8 cellular contexts compared by ENCODE assay signal in genomic region chr14:95320076-95320895, GRCh38. TPM values are rescaled to one million over a fixed set of nuclear protein-coding genes. Genes with fewer than 3 reads are reported as not detected.
DNase-seq lines count a peak whose midpoint lies in the region; ATAC-seq, FAIRE-seq and TF ChIP-seq lines count a peak whose summit lies in the region.

No MANE protein-coding gene starts in this region.

- H3K4me3 ChIP-seq in AG09309 (ENCODE audit: control insufficient read depth, low read depth, low read length) (peak overlapping the region; percentile 18; the same call in 1 of the 2 replicates), H7 (ENCODE audit: insufficient read depth, low read depth, low read length) (peak overlapping the region; percentile 43), astrocyte of the cerebellum (ENCODE audit: low read depth, low read length) (peak overlapping the region; percentile 41), right lobe of liver (peak overlapping the region in 2 of 3 donors; percentile 43 to 45), uterus (peak overlapping the region; percentile 27 to 60)

- in situ Hi-C loops in astrocyte of the cerebellum (cut with HindIII; ENCODE audit: low sequenced_read_pairs): no loop called here

- WGBS in right lobe of liver (ENCODE audit: insufficient coverage, low coverage, low lambda C conversion rate, missing lambda C conversion rate): 32% methylated on average over 11 of the region's 32 CpGs

- TF ChIP-seq POLR2A in right lobe of liver (IDR thresholded peaks at IDR 0.05) (no peak), uterus (IDR thresholded peaks at IDR 0.05) (no peak)

- H3K4me1 ChIP-seq in right lobe of liver (peaks cover 0 to 27% (median 11%) of the 10 kb centered on the region in 4 donors), uterus (no peaks in the 10 kb centered on the region)

- no peak for DNase-seq in AG09309 (ENCODE audit: low read depth)
- no peak for DNase-seq in H7
- DNase-seq in astrocyte of the cerebellum (ENCODE audit: low read depth): no peak
- no peak for DNase-seq in right lobe of liver
- DNase-seq in uterus: peak; percentile 47 to 50
- no peak for DNase-seq in RCC 7860 (ENCODE audit: low spot score)
- no peak for DNase-seq in GM19238 (ENCODE audit: insufficient read length, low spot score)
- DNase-seq in SW 1271 (lab: John Stamatoyannopoulos, UW): no peak

- H3K36me3 ChIP-seq in H7 (replicated peaks; ENCODE audit: control insufficient read depth, insufficient read depth, low read length) (no peaks in the 10 kb centered on the region), right lobe of liver (no peaks in the 10 kb centered on the region), uterus (no peaks in the 10 kb centered on the region)

- H3K27me3 ChIP-seq in H7 (ENCODE audit: control insufficient read depth, insufficient read depth, low read length) (peaks cover 8% of the 10 kb centered on the region), right lobe of liver (no peaks in the 10 kb centered on the region), uterus (no peaks in the 10 kb centered on the region)

- no peak for FAIRE-seq in RCC 7860 (lab: Jason Lieb, UNC)

- no peaks in the 10 kb centered on the region for H3K9me3 ChIP-seq in right lobe of liver
- no peaks in the 10 kb centered on the region for H3K9me3 ChIP-seq in uterus

- TF ChIP-seq CTCF in AG09309 (IDR thresholded peaks at IDR 0.05; ENCODE audit: control insufficient read depth, insufficient read depth, low read depth, low read length, missing control alignments) (no peak), astrocyte of the cerebellum (IDR thresholded peaks at IDR 0.05; ENCODE audit: low read depth, low read length, missing control alignments) (no peak), right lobe of liver (IDR thresholded peaks at IDR 0.05) (no peak), uterus (IDR thresholded peaks at IDR 0.05) (no peak)

- peak in 1 of 4 donors; percentile 1 for ATAC-seq in right lobe of liver

- H3K27ac ChIP-seq in right lobe of liver (peak overlapping the region in 2 of 3 donors; percentile 72), uterus (peak overlapping the region; percentile 81 to 91)

- intact Hi-C loops in right lobe of liver (cut with DNase I): no loop called here
- intact Hi-C loops in uterus (cut with DNase I; ENCODE audit: low total_unique reads): no loop called here

RNA-seq across cellular contexts. Expression of gene CLMN, which starts 0.6 kb away (rescaled TPM):
- total RNA-seq in H7 (2014; rRNA removed; shearing (Covaris generic)): 4.5 and 10.5 TPM in 2 replicates
- total RNA-seq in right lobe of liver (10 to 100 TPM; 18.4 to 91.8 (median 47.8) TPM), uterus (10 to 100 TPM in 2 of 4 donors, 1 to 10 TPM in 2; 5.0 to 55.0 (median 12.4) TPM)

Comparison
In these comparisons a context has a peak if more than half of its experiments do, and no peak if none do; other contexts are left out.
1. DNase-seq: peak in uterus (2 of 2); none in AG09309 (single experiment), H7 (single experiment), astrocyte of the cerebellum (single experiment), right lobe of liver (0 of 3), RCC 7860 (single experiment), GM19238 (single experiment) and SW 1271 (0 of 2).
2. Peak in every context shown above with its lines, with median percentiles within 50 percentile points of each other: H3K4me3 ChIP-seq.